11 cellular contexts compared by ENCODE assay signal in genomic region chr4:53592686-53593641, GRCh38. TPM values are rescaled to one million over a fixed set of nuclear protein-coding genes. Genes with fewer than 3 reads are reported as not detected.
DNase-seq lines count a peak whose midpoint lies in the region; ATAC-seq and TF ChIP-seq lines count a peak whose summit lies in the region.
"Had no signal": no experiment of that assay in that cellular context is flagged by ENCODE, and none has a peak within 500 bp of the region (broad histone marks: within the 10 kb centered on the region; RNA-seq: fewer than 3 reads in every experiment).

No MANE protein-coding gene starts in this region.

- in situ Hi-C loops in GM23248 (cut with MboI): loop anchor here (25.0 kb wide), 1 partner anchor 644 kb away; the partner anchor contains the start of gene PDGFRA

- H3K4me3 ChIP-seq in body of pancreas: no peak overlapping the region
- H3K4me3 ChIP-seq in suprapubic skin: peak overlapping the region; percentile 33
- no peak overlapping the region for H3K4me3 ChIP-seq in GM23248
- H3K4me3 ChIP-seq: right lobe of liver had no signal

- no peak overlapping the region for H3K4me2 ChIP-seq in GM23248 (ENCODE audit: unreplicated experiment)

- DNase-seq in LHCN-M2 (ENCODE audit: low read depth) (peak; percentile 29), body of pancreas (peak; percentile 79 to 90 (median 86)), iPS-NIHi7 (ENCODE audit: extremely low spot score) (peak; percentile 84), suprapubic skin (ENCODE audit: low spot score in 2 of 2) (peak; percentile 73 to 80), globus pallidus (ENCODE audit: low spot score) (no peak), GM23248 (no peak)
- DNase-seq in stimulated activated naive CD4-positive, alpha-beta T cell (lab: John Stamatoyannopoulos, UW): no peak
- DNase-seq: activated effector memory CD4-positive, alpha-beta T cell treated with Interleukin-2 at 50 U/mL for 16 hours; right lobe of liver had no signal

- intact Hi-C loops in body of pancreas (cut with DNase I): no loop called here

- no peaks in the 10 kb centered on the region for H3K27me3 ChIP-seq in body of pancreas
- H3K27me3 ChIP-seq in suprapubic skin: no peaks in the 10 kb centered on the region
- H3K27me3 ChIP-seq in GM23248 (replicated peaks; ENCODE audit: insufficient read depth): no peaks in the 10 kb centered on the region
- H3K27me3 ChIP-seq: right lobe of liver had no signal

- WGBS in body of pancreas, 2 donors: 25 to 27% methylated on average over 21 of the region's 21 CpGs
- 27% methylated on average over 21 of the region's 21 CpGs for WGBS in suprapubic skin
- 72 to 82% methylated on average over 16 to 21 of the region's 21 CpGs for WGBS in GM23248 (ENCODE audit: low coverage in 1 of 2, low lambda C conversion rate in 2 of 2, missing lambda C conversion rate in 2 of 2), 2 experiments

- TF ChIP-seq CTCF in body of pancreas (IDR thresholded peaks at IDR 0.05) (no peak), suprapubic skin (IDR thresholded peaks at IDR 0.05) (no peak)

- TF ChIP-seq EP300 in suprapubic skin (IDR thresholded peaks at IDR 0.05): no peak

- H3K9me3 ChIP-seq in body of pancreas (no peaks in the 10 kb centered on the region), suprapubic skin (no peaks in the 10 kb centered on the region), GM23248 (ENCODE audit: low read depth) (no peaks in the 10 kb centered on the region)
- H3K9me3 ChIP-seq: right lobe of liver had no signal

- H3K79me2 ChIP-seq in GM23248 (ENCODE audit: insufficient read depth): no peaks in the 10 kb centered on the region

- ATAC-seq in body of pancreas: peak; percentile 67
- ATAC-seq in GM18517 (IDR thresholded peaks at IDR 0.05; ENCODE audit: unreplicated experiment): no peak

- peaks cover 3% of the 10 kb centered on the region; the same call in 1 of the 2 replicates for H3K9me2 ChIP-seq in GM23248 (ENCODE audit: insufficient read depth)

- H3K36me3 ChIP-seq in body of pancreas (replicated peaks in 1 of 2; ENCODE audit: insufficient read depth in 1 of 2, low read depth in 2 of 2) (no peaks in the 10 kb centered on the region), suprapubic skin (no peaks in the 10 kb centered on the region), GM23248 (ENCODE audit: low read depth) (no peaks in the 10 kb centered on the region)
- H3K36me3 ChIP-seq: right lobe of liver had no signal

- H3K27ac ChIP-seq in body of pancreas (peak overlapping the region; percentile 68 to 96 (median 92)), suprapubic skin (peak overlapping the region; percentile 73), GM23248 (no peak overlapping the region)

- TF ChIP-seq POLR2A in body of pancreas (IDR thresholded peaks at IDR 0.05) (peak in 2 of 3 donors; percentile 62 to 68), suprapubic skin (IDR thresholded peaks at IDR 0.05) (no peak)

- no peaks in the 10 kb centered on the region for H4K20me1 ChIP-seq in GM23248 (ENCODE audit: insufficient read depth)

- H3F3A ChIP-seq in GM23248 (ENCODE audit: insufficient read depth): no peaks in the 10 kb centered on the region

- H3K9ac ChIP-seq in GM23248: no peak overlapping the region

- H3K4me1 ChIP-seq in body of pancreas (peaks cover 39% of the 10 kb centered on the region), suprapubic skin (peaks cover 27% of the 10 kb centered on the region), GM23248 (ENCODE audit: insufficient read depth) (no peaks in the 10 kb centered on the region)

- H2AFZ ChIP-seq in GM23248: no peak overlapping the region

RNA-seq across cellular contexts. Expression of gene LNX1, which starts 1.7 kb away (rescaled TPM):
- total RNA-seq in LHCN-M2 (2014; rRNA removed): 10.8 and 15.0 TPM in 2 replicates
- polyA plus RNA-seq in LHCN-M2 (2012): 4.5 TPM
- total RNA-seq in body of pancreas: 10 to 100 TPM; 15.2 to 17.1 TPM
- 10 to 100 TPM; 21.7 to 47.2 (median 36.2) TPM for total RNA-seq in suprapubic skin
- total RNA-seq in GM23248 (2014; rRNA removed; shearing (Covaris generic)): 9.4 and 10.9 TPM in 2 replicates
- 6.3 and 6.7 TPM in 2 replicates for polyA plus RNA-seq in GM23248 (2016; fragmentation: Nextera tagmentation; extraction: Ambion mirVana)
- total RNA-seq: NCI-H460 had no signal

Comparison
In these comparisons a context has a peak if more than half of its experiments do, and no peak if none do; other contexts are left out.
1. DNase-seq: peak in LHCN-M2 (single experiment), body of pancreas (4 of 4), iPS-NIHi7 (single experiment) and suprapubic skin (2 of 2); none in stimulated activated naive CD4-positive, alpha-beta T cell (0 of 6), globus pallidus (single experiment) and GM23248 (single experiment).
2. POLR2A ChIP-seq: peak in body of pancreas (2 of 3); none in suprapubic skin (0 of 2).